20 cellular contexts compared by ENCODE assay signal in the genomic region with DNA sequence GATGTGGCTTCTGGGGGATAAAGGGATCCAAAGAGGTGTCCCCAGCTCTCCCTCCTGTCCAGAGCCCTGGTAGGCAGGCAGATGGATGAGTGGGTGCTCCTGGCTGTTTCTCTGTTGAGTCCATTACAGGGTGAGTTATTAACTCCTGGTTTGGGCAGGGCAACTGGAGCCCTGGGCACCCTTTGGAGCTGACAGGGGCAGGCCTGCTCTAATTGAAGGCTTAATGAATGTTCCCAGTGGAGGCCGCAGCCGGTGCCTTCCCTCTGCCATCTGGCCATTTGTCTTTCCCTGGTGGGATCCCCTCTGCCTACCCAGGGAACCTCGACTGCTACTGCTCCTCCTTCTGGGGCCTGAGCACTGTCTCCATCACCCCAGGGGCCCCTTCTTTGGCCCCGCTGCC. TPM values are rescaled to one million over a fixed set of nuclear protein-coding genes. Genes with fewer than 3 reads are reported as not detected.
DNase-seq lines count a peak whose midpoint lies in the region; ATAC-seq and TF ChIP-seq lines count a peak whose summit lies in the region.
"Had no signal": no experiment of that assay in that cellular context is flagged by ENCODE, and none has a peak within 500 bp of the region (broad histone marks: within the 10 kb centered on the region; RNA-seq: fewer than 3 reads in every experiment).

No MANE protein-coding gene starts in this region.

- H2AK5ac ChIP-seq in IMR-90 (ENCODE audit: low read depth, low read length) (0 out of 2 replicates have a peak overlapping the region, but pooled peaks have one; percentile 12), mesenchymal stem cell (ENCODE audit: low read length, severe bottlenecking) (no peak overlapping the region)

- in situ Hi-C loops in IMR-90 (cut with MboI; ENCODE audit: low sequenced_read_pairs), result no loop called here

- H4K8ac ChIP-seq in IMR-90 (ENCODE audit: low read depth in 2 of 2, low read length in 2 of 2) (no peak overlapping the region), mesenchymal stem cell (ENCODE audit: low read length) (no peak overlapping the region)

- H3K9me3 ChIP-seq in IMR-90 (ENCODE audit: control insufficient read depth, insufficient read depth, low read length) (no peaks in the 10 kb centered on the region), mesenchymal stem cell (ENCODE audit: control insufficient read depth, low read length) (no peaks in the 10 kb centered on the region)
- H3K9me3 ChIP-seq: SK-N-SH had no signal

- H2BK20ac ChIP-seq in IMR-90 (ENCODE audit: low read depth, low read length), result no peak overlapping the region

- H2AFZ ChIP-seq in IMR-90 (replicated peaks; ENCODE audit: low read length, poor library complexity) (peak overlapping the region; percentile 23), mesenchymal stem cell (ENCODE audit: low read depth, low read length) (no peak overlapping the region)

- no peak overlapping the region for H3K14ac ChIP-seq in IMR-90 (replicated peaks; ENCODE audit: low read depth, low read length)
- H3K14ac ChIP-seq in mesenchymal stem cell (ENCODE audit: low read length in 2 of 2), result no peak overlapping the region

- H2BK5ac ChIP-seq in IMR-90 (ENCODE audit: low read depth, low read length, poor library complexity, severe bottlenecking), result no peak overlapping the region
- H2BK5ac ChIP-seq in mesenchymal stem cell (ENCODE audit: low read depth, low read length, poor library complexity, severe bottlenecking), result no peak overlapping the region

- H3K23ac ChIP-seq in IMR-90 (ENCODE audit: low read depth, low read length) (no peak overlapping the region), mesenchymal stem cell (ENCODE audit: low read length in 2 of 2) (no peak overlapping the region)

- no peak for DNase-seq in IMR-90
- peak; percentile 98 for DNase-seq in NCI-H69 (lab: John Stamatoyannopoulos, UW)
- DNase-seq in mesenchymal stem cell, result no peak
- DNase-seq in kidney glomerular epithelial cell (lab: John Stamatoyannopoulos, UW), result no peak
- DNase-seq in stimulated activated CD4-positive, alpha-beta T cell treated with anti-CD3 and anti-CD28 coated beads, Interleukin-4, amount 100 ng/mL, for 1 hour, result no peak
- DNase-seq in Right ventricle myocardium inferior (ENCODE audit: missing footprints), result no peak
- DNase-seq in OCI-M2 (lab: John Stamatoyannopoulos, UW; ENCODE audit: unreplicated experiment), result no peak
- DNase-seq: GDM1, H9, MM.1S, NCI-H1092, NCI-H146, NCI-H2081 treated with DMSO at 0.1 percent for 48 hours, NCI-H2227 treated with DMSO at 0.1 percent for 48 hours, NCI-H510A treated with DMSO at 0.1 percent for 48 hours, SHP77, SK-N-SH had no signal

- H3K4ac ChIP-seq in IMR-90 (ENCODE audit: low read depth, low read length) (no peak overlapping the region; the same call in 1 of the 2 replicates), mesenchymal stem cell (ENCODE audit: low read depth in 1 of 2, low read length in 2 of 2) (no peak overlapping the region)

- peak overlapping the region in 1 of 2 experiments; percentile 4 for H2BK12ac ChIP-seq in mesenchymal stem cell (ENCODE audit: low read length in 2 of 2)

- intact Hi-C loops in IMR-90 (cut with micrococcal nuclease) (no loop called here), Right ventricle myocardium inferior (cut with DNase I) (no loop called here)

- H2AK9ac ChIP-seq in IMR-90 (replicated peaks; ENCODE audit: low read depth, low read length, poor library complexity), result no peak overlapping the region

- POLR2A ChIA-PET in IMR-90 (lab: Charles Lee; ENCODE audit: unreplicated experiment), result no interaction called here

- H2BK120ac ChIP-seq in IMR-90 (ENCODE audit: low read depth, low read length), result no peak overlapping the region
- no peak overlapping the region for H2BK120ac ChIP-seq in mesenchymal stem cell (ENCODE audit: low read depth, low read length)

- ATAC-seq in IMR-90 (ENCODE audit: low read depth), result no peak
- no peak for ATAC-seq in Right ventricle myocardium inferior

- WGBS in IMR-90 (ENCODE audit: extremely low coverage in 2 of 2, insufficient read length in 1 of 2), 2 experiments, result no CpG with 5 or more reads among the region's 4 CpGs
- 75% methylated on average over 4 of the region's 4 CpGs for WGBS in mesenchymal stem cell

- CTCF ChIA-PET in IMR-90 (lab: Yijun Ruan, JAX), result no interaction called here

- H3K4me3 ChIP-seq in IMR-90 (ENCODE audit: insufficient read depth, low read depth, low read length) (no peak overlapping the region), mesenchymal stem cell (ENCODE audit: insufficient read depth in 1 of 2, low read depth in 1 of 2, low read length in 2 of 2) (no peak overlapping the region)

- no peak overlapping the region for H3K9ac ChIP-seq in IMR-90 (ENCODE audit: low read depth, low read length)
- H3K9ac ChIP-seq in mesenchymal stem cell (ENCODE audit: low read length), result no peak overlapping the region
- H3K9ac ChIP-seq: SK-N-SH had no signal

- H3K27me3 ChIP-seq in IMR-90 (ENCODE audit: control insufficient read depth, insufficient read depth, low read length) (peaks cover 15% of the 10 kb centered on the region), mesenchymal stem cell (ENCODE audit: control insufficient read depth in 1 of 2, insufficient read depth in 1 of 2, low read length in 2 of 2) (peaks cover 6 to 43% of the 10 kb centered on the region in 2 experiments)

- H3K36me3 ChIP-seq in IMR-90 (ENCODE audit: control insufficient read depth, insufficient read depth, low read length) (no peaks in the 10 kb centered on the region), mesenchymal stem cell (ENCODE audit: control insufficient read depth in 1 of 2, insufficient read depth in 2 of 2, low read depth in 1 of 2, low read length in 2 of 2) (no peaks in the 10 kb centered on the region)

- TF ChIP-seq CTCF in IMR-90 (conservative IDR thresholded peaks at IDR 0.05; ENCODE audit: low read depth, low read length), result no peak

- no peak for TF ChIP-seq POLR2A in IMR-90 (IDR thresholded peaks at IDR 0.05; ENCODE audit: low read depth, low read length)

- dilution Hi-C loops in IMR-90 (cut with HindIII; ENCODE audit: low sequenced_read_pairs, unreplicated experiment), result no loop called here

- H4K20me1 ChIP-seq in IMR-90 (ENCODE audit: insufficient read depth, low read length), result no peaks in the 10 kb centered on the region

- H4K5ac ChIP-seq in IMR-90 (ENCODE audit: low read depth, low read length), result no peak overlapping the region

- H3K79me1 ChIP-seq in IMR-90 (ENCODE audit: low read depth in 1 of 2, low read length in 2 of 2) (no peaks in the 10 kb centered on the region), mesenchymal stem cell (replicated peaks; ENCODE audit: low read length, poor library complexity, severe bottlenecking) (no peaks in the 10 kb centered on the region)

- H3K18ac ChIP-seq in IMR-90 (ENCODE audit: low read depth, low read length) (no peak overlapping the region), mesenchymal stem cell (ENCODE audit: low read depth in 1 of 2, low read length in 2 of 2) (peak overlapping the region in 1 of 2 experiments; percentile 64)

- H4K91ac ChIP-seq in IMR-90 (ENCODE audit: insufficient read depth, low read depth, low read length) (no peak overlapping the region), mesenchymal stem cell (ENCODE audit: low read length) (no peak overlapping the region)

- H3K4me1 ChIP-seq in IMR-90 (ENCODE audit: control insufficient read depth, insufficient read depth, low read length) (no peaks in the 10 kb centered on the region), mesenchymal stem cell (ENCODE audit: control insufficient read depth, insufficient read depth, low read depth, low read length) (peaks cover 27% of the 10 kb centered on the region)

- no peak for TF ChIP-seq RAD21 in IMR-90 (IDR thresholded peaks at IDR 0.05; ENCODE audit: low read length)

- no peak overlapping the region for H3K27ac ChIP-seq in IMR-90 (ENCODE audit: insufficient read depth, low read length)
- H3K27ac ChIP-seq in mesenchymal stem cell (ENCODE audit: low read length, poor library complexity, severe bottlenecking), result no peak overlapping the region
- H3K27ac ChIP-seq: C4-2B had no signal

- H2BK15ac ChIP-seq in IMR-90 (ENCODE audit: low read depth, low read length) (no peak overlapping the region), mesenchymal stem cell (ENCODE audit: low read depth, poor library complexity, severe bottlenecking) (peak overlapping the region; percentile 92)

- BruUV-seq in IMR-90 (replicated peaks; lab: Mats Ljungman, UMichigan), result no TSS peak

- H3K4me2 ChIP-seq in IMR-90 (ENCODE audit: low read depth, low read length), result no peak overlapping the region
- no peak overlapping the region for H3K4me2 ChIP-seq in mesenchymal stem cell (ENCODE audit: low read length, poor library complexity, severe bottlenecking)
- H3K4me2 ChIP-seq: SK-N-SH had no signal

- H3K9me1 ChIP-seq in IMR-90 (ENCODE audit: insufficient read depth, low read length), result 0 out of 2 replicates have a peak, but pooled peaks cover 4% of the 10 kb centered on the region

- no peak overlapping the region for H3K56ac ChIP-seq in IMR-90 (ENCODE audit: extremely low read depth, insufficient read depth, low read length)

TF ChIP-seq in IMR-90, 13 proteins besides CTCF, POLR2A, EP300 and RAD21 (continues in another document):
- no peak for TF ChIP-seq RFX5 (IDR thresholded peaks at IDR 0.05; ENCODE audit: low read depth, low read length)
- no peak for TF ChIP-seq MXI1 (IDR thresholded peaks at IDR 0.05; ENCODE audit: borderline replicate concordance, low read depth, low read length)
- TF ChIP-seq NFE2L2 (IDR thresholded peaks at IDR 0.05; ENCODE audit: low read depth, low read length), result no peak
- TF ChIP-seq SMC3 (IDR thresholded peaks at IDR 0.05; ENCODE audit: low read depth, low read length), result no peak
- no peak for TF ChIP-seq MAFK (IDR thresholded peaks at IDR 0.05; ENCODE audit: low read depth, low read length)
- no peak for TF ChIP-seq MAZ (IDR thresholded peaks at IDR 0.05; ENCODE audit: borderline replicate concordance, low read depth, low read length)

RNA-seq across cellular contexts. Expression of a gene that starts 44.7 kb away (rescaled TPM):
- not detected in 2 replicates for total RNA-seq in IMR-90 (2012; rRNA removed)
- not detected in 2 replicates for polyA plus RNA-seq in IMR-90 (2012; rRNA removed)
- polyA plus RNA-seq in IMR-90 (2012; cell fraction: cytosol; rRNA removed), result not detected in 2 replicates
- polyA plus RNA-seq in IMR-90 (2012; cell fraction: nucleus; rRNA removed; ENCODE audit: low replicate concordance), result not detected in 2 replicates
- not detected for polyA plus RNA-seq in mesenchymal stem cell (2013, experiment 1 of 2)
- polyA plus RNA-seq in mesenchymal stem cell (2013, experiment 2 of 2), result not detected
- total RNA-seq in Right ventricle myocardium inferior, result not detected
- total RNA-seq: Daoy, H9, LHCN-M2 had no signal
- polyA plus RNA-seq: SK-N-SH had no signal

RNA-seq across cellular contexts. Expression of a gene that starts 59.6 kb away (rescaled TPM):
- 24.4 and 26.5 TPM in 2 replicates for total RNA-seq in IMR-90 (2012; rRNA removed)
- 37.8 and 43.6 TPM in 2 replicates for polyA plus RNA-seq in IMR-90 (2012; rRNA removed)
- 30.9 and 55.6 TPM in 2 replicates for polyA plus RNA-seq in IMR-90 (2012; cell fraction: cytosol; rRNA removed)
- 98.1 and 109 TPM in 2 replicates for polyA plus RNA-seq in IMR-90 (2012; cell fraction: nucleus; rRNA removed; ENCODE audit: low replicate concordance)
- 37.2 TPM for polyA plus RNA-seq in mesenchymal stem cell (2013, experiment 1 of 2)
- 35.9 TPM for polyA plus RNA-seq in mesenchymal stem cell (2013, experiment 2 of 2)
- total RNA-seq in Right ventricle myocardium inferior, result 23.2 TPM
